28 cellular contexts compared by ENCODE assay signal in the genomic region with DNA sequence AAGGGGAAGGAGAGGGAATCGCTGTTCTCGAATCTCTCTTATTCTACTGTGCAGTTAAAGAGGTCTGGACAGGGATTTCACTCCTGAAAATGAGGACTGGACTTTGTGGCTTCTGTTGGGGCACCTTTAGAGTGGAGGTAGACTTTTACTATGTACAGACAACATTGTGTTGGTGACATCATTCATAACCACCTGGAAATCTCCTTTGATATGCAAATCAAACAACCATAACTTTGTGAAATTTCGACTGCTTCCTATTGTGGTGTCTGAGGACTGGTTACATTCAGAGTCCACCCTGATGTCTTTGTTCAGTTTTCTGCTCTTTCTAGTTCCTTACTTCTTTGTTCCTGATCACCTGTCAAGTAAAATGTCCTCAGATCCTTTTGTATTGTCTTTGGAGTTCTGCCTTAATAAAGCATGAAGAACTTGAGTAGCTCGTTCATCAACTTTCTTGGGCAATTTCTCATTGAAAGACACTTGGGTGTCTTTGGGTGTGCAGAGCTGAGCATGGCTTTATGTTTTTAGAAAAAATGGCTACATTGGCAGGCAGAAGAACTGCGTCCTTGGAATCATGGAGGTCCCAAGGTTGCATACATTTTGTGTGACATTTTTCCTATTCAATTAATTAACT. TPM values are rescaled to one million over a fixed set of nuclear protein-coding genes. Genes with fewer than 3 reads are reported as not detected.
"Had no signal": no experiment of that assay in that cellular context is flagged by ENCODE, and none has a peak within 500 bp of the region (broad histone marks: within the 10 kb centered on the region; RNA-seq: fewer than 3 reads in every experiment).

No MANE protein-coding gene starts in this region.

- DNase-seq: activated CD4-positive, alpha-beta memory T cell treated with anti-CD3 and anti-CD28 coated beads, Interleukin-2, amount 10 ng/mL, durations not matched to agents 7 days and 5 days; activated CD4-positive, alpha-beta T cell treated with anti-CD3 and anti-CD28 coated beads for 1 hour; activated CD4-positive, alpha-beta T cell treated with anti-CD3 and anti-CD28 coated beads, Interleukin-2, amount 10 ng/mL, durations not matched to agents 7 days and 5 days; activated CD8-positive, alpha-beta memory T cell treated with anti-CD3 and anti-CD28 coated beads, Interleukin-2, amount 50 U/mL, for 48 hours; activated gamma-delta T cell; activated naive CD4-positive, alpha-beta T cell treated with anti-CD3 and anti-CD28 coated beads, Interleukin-2, amount 10 ng/mL, durations not matched to agents 7 days and 5 days; activated naive CD8-positive, alpha-beta T cell treated with anti-CD3 and anti-CD28 coated beads, Interleukin-2, amount 10 ng/mL, durations not matched to agents 7 days and 5 days; activated T-cell treated with anti-CD3 and anti-CD28 coated beads, Interleukin-2, amount 50 U/mL, for 24 hours; brain microvascular endothelial cell; caudate nucleus; cortex of kidney; effector memory CD8-positive, alpha-beta T cell; foreskin melanocyte; kidney glomerular epithelial cell; lower lobe of right lung; stimulated activated CD4-positive, alpha-beta T cell treated with anti-CD3 and anti-CD28 coated beads, Interleukin-12 subunit alpha, Interleukin-12 subunit beta, amount 100 ng/mL, for 4 hours; stimulated activated CD4-positive, alpha-beta T cell treated with anti-CD3 and anti-CD28 coated beads, Interleukin-4, amount 100 ng/mL, for 24 hours; T-helper 17 cell; T1000; trophoblast cell; uterus had no signal

- H3K9me3 ChIP-seq: esophagus muscularis mucosa, lower lobe of right lung, thoracic aorta, uterus had no signal

- ATAC-seq: effector memory CD8-positive, alpha-beta T cell; left lobe of liver; lower lobe of right lung; sciatic nerve; stimulated activated effector memory CD8-positive, alpha-beta T cell treated with anti-CD3 and anti-CD28 coated beads, Interleukin-12 subunit alpha, Interleukin-12 subunit beta, amount 100 ng/mL, for 72 hours; T-helper 17 cell had no signal

- H3K4me3 ChIP-seq: esophagus muscularis mucosa, lower lobe of right lung, skin epidermis, thoracic aorta, uterus had no signal

- H3K36me3 ChIP-seq: brain microvascular endothelial cell had no signal

- H3K27ac ChIP-seq: brain microvascular endothelial cell, lower lobe of right lung, skin epidermis, thoracic aorta, uterus had no signal

- H3K27me3 ChIP-seq: brain microvascular endothelial cell, esophagus muscularis mucosa, uterus had no signal

- H3K4me1 ChIP-seq: lower lobe of right lung, uterus had no signal

RNA-seq across cellular contexts. Expression of gene LRRK2, which starts 29.8 kb away (rescaled TPM):
- total RNA-seq: osteocyte had no signal
